In the genomic region with DNA sequence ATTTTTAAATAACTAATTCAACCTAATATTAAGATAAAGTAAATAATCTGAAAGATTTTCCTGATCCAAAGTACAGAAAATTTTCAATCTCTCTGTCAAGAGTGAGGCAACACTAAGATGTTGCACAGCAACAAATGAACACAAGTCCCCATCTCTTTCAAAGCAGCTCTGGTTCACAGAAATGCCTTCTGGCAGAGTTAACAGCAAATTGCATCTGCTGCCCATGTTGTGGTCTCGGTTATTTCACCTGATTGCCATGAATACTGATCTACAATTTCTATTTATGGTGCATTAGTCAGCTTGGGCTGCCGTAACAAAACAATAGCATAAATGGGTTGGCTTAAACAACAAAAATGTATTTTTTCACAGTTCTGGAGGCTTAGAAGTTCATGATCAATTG, we compare ENCODE assay signal across 20 cellular contexts.
A peak's percentile ranks its signal among the peaks of the same experiment; 100 is the strongest.
DNase-seq lines count a peak whose midpoint lies in the region; TF ChIP-seq lines count a peak whose summit lies in the region.
"Had no signal": no experiment of that assay in that cellular context is flagged by ENCODE, and none has a peak within 500 bp of the region (broad histone marks: within the 10 kb centered on the region; RNA-seq: fewer than 3 reads in every experiment).

No MANE protein-coding gene starts in this region.

- DNase-seq in EL: peak; percentile 12
- DNase-seq in MG63: peak; percentile 42
- peak; percentile 6 for DNase-seq in brain microvascular endothelial cell
- DNase-seq in non-pigmented ciliary epithelial cell (ENCODE audit: low read depth): peak; percentile 17
- DNase-seq in activated CD4-positive, alpha-beta T cell treated with anti-CD3 and anti-CD28 coated beads, Interleukin-2, amount 10 ng/mL, durations not matched to agents 7 days and 5 days: no peak
- DNase-seq in activated CD8-positive, alpha-beta memory T cell treated with anti-CD3 and anti-CD28 coated beads for 24 hours: no peak
- no peak for DNase-seq in glomerular visceral epithelial cell (ENCODE audit: extremely low spot score)
- no peak for DNase-seq in GM19240 (ENCODE audit: insufficient read length, low spot score)
- DNase-seq: COR-L47; DMS153; GM23248; KBM-7; NCI-H1417 treated with DMSO at 0.1 percent for 48 hours; NCI-H2081; NCI-H524; NK-92 treated with Interleukin-12 subunit alpha and Interleukin-12 subunit beta, amount 100 ng/mL, for 24 hours; OCI-M1; RPMI8226; SJCRH30 had no signal

- H3K36me3 Mint-ChIP-seq in activated CD4-positive, alpha-beta T cell treated with anti-CD3 and anti-CD28 coated beads, Interleukin-2, amount 10 ng/mL, durations not matched to agents 7 days and 5 days (ENCODE audit: low read depth): no peaks in the 10 kb centered on the region

- H3K4me3 Mint-ChIP-seq in activated CD4-positive, alpha-beta T cell treated with anti-CD3 and anti-CD28 coated beads, Interleukin-2, amount 10 ng/mL, durations not matched to agents 7 days and 5 days: no peak overlapping the region

- no peaks in the 10 kb centered on the region for H3K27me3 ChIP-seq in MG63
- no peaks in the 10 kb centered on the region for H3K27me3 ChIP-seq in brain microvascular endothelial cell (replicated peaks)
- H3K27me3 ChIP-seq: SJCRH30 had no signal

- H3K36me3 ChIP-seq in MG63 (no peaks in the 10 kb centered on the region), brain microvascular endothelial cell (replicated peaks) (no peaks in the 10 kb centered on the region)
- H3K36me3 ChIP-seq: SJCRH30 had no signal

- CTCF ChIA-PET in activated CD4-positive, alpha-beta T cell treated with anti-CD3 and anti-CD28 coated beads, Interleukin-2, amount 10 ng/mL, durations not matched to agents 7 days and 5 days (lab: Charles Lee): no interaction called here

- no peaks in the 10 kb centered on the region for H3K4me1 Mint-ChIP-seq in activated CD4-positive, alpha-beta T cell treated with anti-CD3 and anti-CD28 coated beads, Interleukin-2, amount 10 ng/mL, durations not matched to agents 7 days and 5 days

- H3K27me3 Mint-ChIP-seq in activated CD4-positive, alpha-beta T cell treated with anti-CD3 and anti-CD28 coated beads, Interleukin-2, amount 10 ng/mL, durations not matched to agents 7 days and 5 days: no peaks in the 10 kb centered on the region

- H3K9me3 ChIP-seq in MG63: no peaks in the 10 kb centered on the region; the same call in 1 of the 2 replicates
- H3K9me3 ChIP-seq: SJCRH30 had no signal

- TF ChIP-seq CTCF in brain microvascular endothelial cell (IDR thresholded peaks at IDR 0.05; ENCODE audit: low read depth, low read length, missing control alignments): no peak

- peaks cover 3% of the 10 kb centered on the region for H3K9me3 Mint-ChIP-seq in activated CD4-positive, alpha-beta T cell treated with anti-CD3 and anti-CD28 coated beads, Interleukin-2, amount 10 ng/mL, durations not matched to agents 7 days and 5 days

- in situ Hi-C loops in brain microvascular endothelial cell (cut with HindIII; ENCODE audit: low pct_ligation_motif_present, low sequenced_read_pairs): no loop called here

- H3K27ac ChIP-seq in brain microvascular endothelial cell: no peak overlapping the region
- H3K27ac ChIP-seq: C4-2B, GM23248, SJCRH30 had no signal

- POLR2A ChIA-PET in activated CD4-positive, alpha-beta T cell treated with anti-CD3 and anti-CD28 coated beads, Interleukin-2, amount 10 ng/mL, durations not matched to agents 7 days and 5 days (lab: Charles Lee): no interaction called here

- no peak overlapping the region for H3K27ac Mint-ChIP-seq in activated CD4-positive, alpha-beta T cell treated with anti-CD3 and anti-CD28 coated beads, Interleukin-2, amount 10 ng/mL, durations not matched to agents 7 days and 5 days

- H3K4me3 ChIP-seq in MG63 (no peak overlapping the region), brain microvascular endothelial cell (ENCODE audit: low read depth, low read length) (no peak overlapping the region)
- H3K4me3 ChIP-seq: GM23248, SJCRH30 had no signal

Comparison
In these comparisons a context has a peak if more than half of its experiments do, and no peak if none do; other contexts are left out.
1. DNase-seq: peak in EL (single experiment), MG63 (single experiment), brain microvascular endothelial cell (single experiment) and non-pigmented ciliary epithelial cell (single experiment); none in activated CD4-positive, alpha-beta T cell treated with anti-CD3 and anti-CD28 coated beads, Interleukin-2, amount 10 ng/mL, durations not matched to agents 7 days and 5 days (single experiment), activated CD8-positive, alpha-beta memory T cell treated with anti-CD3 and anti-CD28 coated beads for 24 hours (single experiment), glomerular visceral epithelial cell (single experiment) and GM19240 (single experiment).